In the genomic region with DNA sequence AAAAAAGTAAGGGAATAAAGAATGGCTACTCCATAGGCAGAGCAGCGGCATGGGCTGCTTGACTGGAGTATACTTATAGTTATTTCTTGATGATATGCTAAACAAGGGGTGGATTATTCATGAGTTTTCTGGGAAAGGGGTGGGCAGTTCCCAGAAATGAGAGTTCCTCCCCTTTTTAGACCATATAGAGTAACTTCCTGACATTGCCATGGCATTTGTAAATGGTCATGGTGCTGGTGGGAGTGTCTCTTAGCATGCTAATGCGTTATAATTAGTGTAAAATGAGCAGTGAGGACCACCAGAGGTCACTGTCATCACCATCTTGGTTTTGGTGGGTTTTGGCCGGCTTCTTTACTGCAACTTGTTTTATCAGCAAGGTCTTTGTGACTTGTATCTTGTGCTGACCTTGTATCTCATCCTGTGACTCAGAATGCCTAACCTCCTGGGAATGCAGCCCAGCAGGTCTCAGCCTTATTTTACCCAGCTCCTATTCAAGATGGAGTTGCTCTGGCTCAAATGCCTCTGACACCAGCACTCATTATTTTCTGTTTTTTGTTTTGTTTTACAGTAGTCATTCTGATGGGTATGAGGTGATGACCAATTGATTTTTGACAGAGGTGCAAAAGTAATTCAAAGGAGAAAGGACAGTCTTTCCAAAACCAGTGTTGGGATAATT, we compare ENCODE assay signal across 19 cellular contexts. TPM values are rescaled to one million over a fixed set of nuclear protein-coding genes. Genes with fewer than 3 reads are reported as not detected.
"Had no signal": no experiment of that assay in that cellular context is flagged by ENCODE, and none has a peak within 500 bp of the region (broad histone marks: within the 10 kb centered on the region; RNA-seq: fewer than 3 reads in every experiment).

No MANE protein-coding gene starts in this region.

RNA-seq across cellular contexts. Expression of a gene that starts 23.7 kb away (rescaled TPM):
- total RNA-seq: left colon; left lung; lower lobe of right lung; mammary epithelial cell; mucosa of gallbladder; naive thymus-derived CD8-positive, alpha-beta T cell; occipital lobe; osteocyte; posterior vena cava; psoas muscle; sigmoid colon; skeletal muscle tissue; temporal lobe; thyroid gland; transverse colon; upper lobe of left lung; urinary bladder; vagina had no signal
- polyA plus RNA-seq: keratinocyte; mammary epithelial cell; naive thymus-derived CD8-positive, alpha-beta T cell; sigmoid colon; urinary bladder had no signal
